29 cellular contexts compared by ENCODE assay signal in the genomic region with DNA sequence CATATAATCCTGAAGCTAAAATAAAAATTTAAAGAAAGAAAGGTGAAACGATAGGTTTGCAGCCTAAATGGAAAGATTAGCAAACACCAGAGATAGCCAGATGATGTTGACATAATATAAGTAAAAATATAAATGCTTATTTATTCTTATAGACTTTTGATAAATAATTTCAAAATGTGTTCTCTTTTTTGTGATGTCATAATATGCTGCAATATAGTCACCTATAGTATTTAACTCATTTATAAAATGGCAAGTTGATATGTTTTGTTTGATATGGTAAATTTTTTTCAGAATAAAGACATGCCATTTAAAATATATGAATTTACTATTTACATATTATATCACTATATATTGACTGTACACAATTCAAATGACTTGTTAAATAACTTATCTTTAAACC.
"Had no signal": no experiment of that assay in that cellular context is flagged by ENCODE, and none has a peak within 500 bp of the region (broad histone marks: within the 10 kb centered on the region; RNA-seq: fewer than 3 reads in every experiment).

No MANE protein-coding gene starts in this region.

- H3K4me3 Mint-ChIP-seq: activated CD4-positive, alpha-beta memory T cell treated with anti-CD3 and anti-CD28 coated beads for 36 hours; activated CD4-positive, alpha-beta T cell treated with anti-CD3 and anti-CD28 coated beads for 36 hours; activated CD4-positive, alpha-beta T cell treated with anti-CD3 and anti-CD28 coated beads, Interleukin-2, amount 10 ng/mL, durations not matched to agents 24 days and 14 days; activated naive CD4-positive, alpha-beta T cell treated with anti-CD3 and anti-CD28 coated beads, Interleukin-2, amount 10 ng/mL, durations not matched to agents 7 days and 5 days; activated naive CD8-positive, alpha-beta T cell treated with anti-CD3 and anti-CD28 coated beads, Interleukin-2, amount 10 ng/mL, durations not matched to agents 7 days and 5 days; activated T-cell treated with anti-CD3 and anti-CD28 coated beads, Interleukin-2, amount 50 U/mL, for 24 hours; activated T-cell treated with anti-CD3 and anti-CD28 coated beads, Interleukin-2, amount 50 U/mL, for 72 hours; endodermal cell; T-helper 17 cell; T-helper 2 cell treated with Interferon-gamma antibody and Interleukin-4, amounts not matched to agents 5 μg/mL and 100 μg/mL, for 36 hours had no signal

- H3K9me3 ChIP-seq: body of pancreas, colonic mucosa, esophagus squamous epithelium had no signal

- H3K27me3 Mint-ChIP-seq: activated CD4-positive, alpha-beta memory T cell treated with anti-CD3 and anti-CD28 coated beads for 36 hours; activated CD4-positive, alpha-beta T cell treated with anti-CD3 and anti-CD28 coated beads for 36 hours; activated CD4-positive, alpha-beta T cell treated with anti-CD3 and anti-CD28 coated beads, Interleukin-2, amount 10 ng/mL, durations not matched to agents 24 days and 14 days; activated naive CD4-positive, alpha-beta T cell treated with anti-CD3 and anti-CD28 coated beads, Interleukin-2, amount 10 ng/mL, durations not matched to agents 7 days and 5 days; activated naive CD8-positive, alpha-beta T cell treated with anti-CD3 and anti-CD28 coated beads, Interleukin-2, amount 10 ng/mL, durations not matched to agents 7 days and 5 days; activated T-cell treated with anti-CD3 and anti-CD28 coated beads, Interleukin-2, amount 50 U/mL, for 24 hours; T-helper 17 cell had no signal

- H3K4me3 ChIP-seq: body of pancreas, colonic mucosa, dorsolateral prefrontal cortex, esophagus squamous epithelium had no signal

- DNase-seq: activated CD4-positive, alpha-beta memory T cell treated with anti-CD3 and anti-CD28 coated beads for 36 hours; activated CD4-positive, alpha-beta T cell treated with anti-CD3 and anti-CD28 coated beads for 36 hours; activated CD4-positive, alpha-beta T cell treated with anti-CD3 and anti-CD28 coated beads, Interleukin-2, amount 10 ng/mL, durations not matched to agents 24 days and 14 days; activated CD4-positive, CD25-positive, alpha-beta regulatory T cell; activated CD4-positive, CD25-positive, alpha-beta regulatory T cell treated with anti-CD3 and anti-CD28 coated beads, Interleukin-2, amount 50 U/mL, for 72 hours; activated CD8-positive, alpha-beta memory T cell treated with anti-CD3 and anti-CD28 coated beads, Interleukin-2, amount 50 U/mL, for 48 hours; activated gamma-delta T cell; activated naive CD4-positive, alpha-beta T cell; activated naive CD4-positive, alpha-beta T cell treated with anti-CD3 and anti-CD28 coated beads, Interleukin-2, amount 10 ng/mL, durations not matched to agents 7 days and 5 days; activated naive CD8-positive, alpha-beta T cell treated with anti-CD3 and anti-CD28 coated beads, Interleukin-2, amount 10 ng/mL, durations not matched to agents 7 days and 5 days; activated T-cell treated with anti-CD3 and anti-CD28 coated beads for 4 hours; activated T-cell treated with anti-CD3 and anti-CD28 coated beads, Interleukin-2, amount 50 U/mL, for 24 hours; activated T-cell treated with anti-CD3 and anti-CD28 coated beads, Interleukin-2, amount 50 U/mL, for 72 hours; amygdala; aorta; body of pancreas; caudate nucleus; colonic mucosa; dorsolateral prefrontal cortex; effector memory CD4-positive, alpha-beta T cell; endodermal cell; esophagus squamous epithelium; foreskin melanocyte; head of caudate nucleus; T-helper 1 cell; T-helper 17 cell; T1000 had no signal

- H3K27ac ChIP-seq: body of pancreas, colonic mucosa, dorsolateral prefrontal cortex, esophagus squamous epithelium had no signal

- H3K27me3 ChIP-seq: body of pancreas, colonic mucosa, dorsolateral prefrontal cortex, esophagus squamous epithelium had no signal

- H3K36me3 Mint-ChIP-seq: activated CD4-positive, alpha-beta memory T cell treated with anti-CD3 and anti-CD28 coated beads for 36 hours; activated naive CD4-positive, alpha-beta T cell treated with anti-CD3 and anti-CD28 coated beads, Interleukin-2, amount 10 ng/mL, durations not matched to agents 7 days and 5 days; activated naive CD4-positive, alpha-beta T cell treated with anti-CD3 and anti-CD28 coated beads, Interleukin-2, amount 50 U/mL, for 72 hours; activated naive CD8-positive, alpha-beta T cell treated with anti-CD3 and anti-CD28 coated beads, Interleukin-2, amount 10 ng/mL, durations not matched to agents 7 days and 5 days had no signal

- H3K36me3 ChIP-seq: colonic mucosa, esophagus squamous epithelium had no signal

- H3K4me1 ChIP-seq: body of pancreas, colonic mucosa, esophagus squamous epithelium had no signal

- H3K9me3 Mint-ChIP-seq: activated CD4-positive, alpha-beta memory T cell treated with anti-CD3 and anti-CD28 coated beads for 36 hours; activated CD4-positive, alpha-beta T cell treated with anti-CD3 and anti-CD28 coated beads, Interleukin-2, amount 10 ng/mL, durations not matched to agents 24 days and 14 days; activated naive CD4-positive, alpha-beta T cell treated with anti-CD3 and anti-CD28 coated beads, Interleukin-2, amount 10 ng/mL, durations not matched to agents 7 days and 5 days; activated naive CD8-positive, alpha-beta T cell treated with anti-CD3 and anti-CD28 coated beads, Interleukin-2, amount 10 ng/mL, durations not matched to agents 7 days and 5 days; activated T-cell treated with anti-CD3 and anti-CD28 coated beads, Interleukin-2, amount 50 U/mL, for 24 hours; endodermal cell had no signal

- ATAC-seq: activated CD4-positive, alpha-beta T cell treated with anti-CD3 and anti-CD28 coated beads for 36 hours; activated naive CD4-positive, alpha-beta T cell treated with anti-CD3 and anti-CD28 coated beads, Interleukin-2, amount 50 U/mL, for 72 hours; activated T-cell treated with anti-CD3 and anti-CD28 coated beads, Interleukin-2, amount 50 U/mL, for 72 hours; body of pancreas; T-helper 17 cell had no signal

- H3K4me1 Mint-ChIP-seq: activated CD4-positive, alpha-beta T cell treated with anti-CD3 and anti-CD28 coated beads for 36 hours; activated CD4-positive, alpha-beta T cell treated with anti-CD3 and anti-CD28 coated beads, Interleukin-2, amount 10 ng/mL, durations not matched to agents 24 days and 14 days; activated naive CD4-positive, alpha-beta T cell treated with anti-CD3 and anti-CD28 coated beads, Interleukin-2, amount 10 ng/mL, durations not matched to agents 7 days and 5 days; activated naive CD8-positive, alpha-beta T cell treated with anti-CD3 and anti-CD28 coated beads, Interleukin-2, amount 10 ng/mL, durations not matched to agents 7 days and 5 days; T-helper 17 cell had no signal

- H3K27ac Mint-ChIP-seq: activated CD4-positive, alpha-beta memory T cell treated with anti-CD3 and anti-CD28 coated beads for 36 hours; activated CD4-positive, alpha-beta T cell treated with anti-CD3 and anti-CD28 coated beads for 36 hours; activated CD4-positive, alpha-beta T cell treated with anti-CD3 and anti-CD28 coated beads, Interleukin-2, amount 10 ng/mL, durations not matched to agents 24 days and 14 days; activated naive CD4-positive, alpha-beta T cell treated with anti-CD3 and anti-CD28 coated beads, Interleukin-2, amount 10 ng/mL, durations not matched to agents 7 days and 5 days; activated naive CD4-positive, alpha-beta T cell treated with anti-CD3 and anti-CD28 coated beads, Interleukin-2, amount 50 U/mL, for 72 hours; activated naive CD8-positive, alpha-beta T cell treated with anti-CD3 and anti-CD28 coated beads, Interleukin-2, amount 10 ng/mL, durations not matched to agents 7 days and 5 days; activated T-cell treated with anti-CD3 and anti-CD28 coated beads, Interleukin-2, amount 50 U/mL, for 24 hours; activated T-cell treated with anti-CD3 and anti-CD28 coated beads, Interleukin-2, amount 50 U/mL, for 72 hours; endodermal cell; T-helper 17 cell; T-helper 2 cell treated with Interferon-gamma antibody and Interleukin-4, amounts not matched to agents 5 μg/mL and 100 μg/mL, for 36 hours had no signal
